20 cellular contexts compared by ENCODE assay signal in genomic region chr4:7539186-7539585, GRCh38.
DNase-seq lines count a peak whose midpoint lies in the region; ATAC-seq and TF ChIP-seq lines count a peak whose summit lies in the region.
"Had no signal": no experiment of that assay in that cellular context is flagged by ENCODE, and none has a peak within 500 bp of the region (broad histone marks: within the 10 kb centered on the region; RNA-seq: fewer than 3 reads in every experiment).

No MANE protein-coding gene starts in this region.

- no peak overlapping the region for H4K91ac ChIP-seq in mesenchymal stem cell (ENCODE audit: low read length)

- ATAC-seq in PC-3 (no peak), gastroesophageal sphincter (peak; percentile 5)

- no peak overlapping the region for H4K8ac ChIP-seq in mesenchymal stem cell (ENCODE audit: low read length)

- H3K27ac ChIP-seq in BLaER1, result peak overlapping the region; percentile 85
- H3K27ac ChIP-seq in CD8-positive, alpha-beta memory T cell (ENCODE audit: low read depth, low read length), result no peak overlapping the region
- H3K27ac ChIP-seq in PC-3 (ENCODE audit: low read length), result no peak overlapping the region
- H3K27ac ChIP-seq in gastroesophageal sphincter, result no peak overlapping the region
- H3K27ac ChIP-seq in mesenchymal stem cell (ENCODE audit: low read length, poor library complexity, severe bottlenecking), result no peak overlapping the region
- peak overlapping the region in 4 of 8 donors; percentile 26 to 78 (median 50) for H3K27ac ChIP-seq in spleen
- H3K27ac ChIP-seq: esophagus muscularis mucosa, hepatocyte, pancreas, thyroid gland had no signal

- H3K14ac ChIP-seq in mesenchymal stem cell (ENCODE audit: low read length in 2 of 2), result no peak overlapping the region

- peaks cover 11% of the 10 kb centered on the region; the same call in 1 of the 2 replicates for H3K9me3 ChIP-seq in BLaER1
- H3K9me3 ChIP-seq in CD8-positive, alpha-beta memory T cell (ENCODE audit: low read length), result no peaks in the 10 kb centered on the region
- no peaks in the 10 kb centered on the region for H3K9me3 ChIP-seq in PC-3 (ENCODE audit: low read length)
- H3K9me3 ChIP-seq in gastroesophageal sphincter, result no peaks in the 10 kb centered on the region
- peaks cover 2% of the 10 kb centered on the region for H3K9me3 ChIP-seq in mesenchymal stem cell (ENCODE audit: control insufficient read depth, low read length)
- H3K9me3 ChIP-seq in spleen, result peaks cover 0 to 21% (median 8%) of the 10 kb centered on the region in 8 donors
- H3K9me3 ChIP-seq: pancreas, thyroid gland had no signal

- 36% methylated on average over 3 of the region's 3 CpGs; no CpG with 5 or more reads in 1 of the 2 donors for WGBS in gastroesophageal sphincter (ENCODE audit: low coverage in 1 of 2), 2 donors
- 58% methylated on average over 3 of the region's 3 CpGs for WGBS in mesenchymal stem cell
- 35 to 79% (median 53%) methylated on average over 2 to 3 of the region's 3 CpGs for WGBS in spleen, 5 donors

- H3K27me3 ChIP-seq in BLaER1, result no peaks in the 10 kb centered on the region
- H3K27me3 ChIP-seq in CD8-positive, alpha-beta memory T cell (ENCODE audit: insufficient read depth, low read length, poor library complexity, severe bottlenecking), result no peaks in the 10 kb centered on the region
- no peaks in the 10 kb centered on the region for H3K27me3 ChIP-seq in PC-3 (ENCODE audit: low read length)
- H3K27me3 ChIP-seq in gastroesophageal sphincter, result no peaks in the 10 kb centered on the region
- peaks cover 0 to 1% of the 10 kb centered on the region in 2 experiments for H3K27me3 ChIP-seq in mesenchymal stem cell (ENCODE audit: control insufficient read depth in 1 of 2, insufficient read depth in 1 of 2, low read length in 2 of 2)
- no peaks in the 10 kb centered on the region for H3K27me3 ChIP-seq in spleen (replicated peaks in 1 of 7)
- H3K27me3 ChIP-seq: esophagus muscularis mucosa, hepatocyte, pancreas, thyroid gland had no signal

- no peaks in the 10 kb centered on the region for H4K20me1 ChIP-seq in BLaER1
- no peaks in the 10 kb centered on the region for H4K20me1 ChIP-seq in PC-3 (ENCODE audit: low read length)

- no peak for TF ChIP-seq POLR2A in gastroesophageal sphincter (IDR thresholded peaks at IDR 0.05)
- TF ChIP-seq POLR2A in spleen (IDR thresholded peaks at IDR 0.05), result no peak

- no peaks in the 10 kb centered on the region for H3K36me3 Mint-ChIP-seq in CD8-positive, alpha-beta memory T cell

- peaks cover 0 to 3% (median 0%) of the 10 kb centered on the region in 5 donors for H3K9me3 Mint-ChIP-seq in CD8-positive, alpha-beta memory T cell

- H3K36me3 ChIP-seq in BLaER1 (peaks cover 27% of the 10 kb centered on the region; the same call in 1 of the 2 replicates), PC-3 (ENCODE audit: low read depth, low read length) (no peaks in the 10 kb centered on the region), gastroesophageal sphincter (peaks cover 0 to 5% of the 10 kb centered on the region in 2 donors), mesenchymal stem cell (ENCODE audit: control insufficient read depth in 1 of 2, insufficient read depth in 2 of 2, low read depth in 1 of 2, low read length in 2 of 2) (peaks cover 0 to 2% of the 10 kb centered on the region in 2 experiments), spleen (no peaks in the 10 kb centered on the region)
- no peaks in the 10 kb centered on the region for H3K36me3 ChIP-seq in CD8-positive, alpha-beta memory T cell (ENCODE audit: insufficient read depth, low read length)
- H3K36me3 ChIP-seq: esophagus muscularis mucosa, pancreas, thyroid gland had no signal

- no peak overlapping the region for H3K4me3 Mint-ChIP-seq in CD8-positive, alpha-beta memory T cell
- H3K4me3 Mint-ChIP-seq: activated T-cell treated with anti-CD3 and anti-CD28 coated beads, Interleukin-2, amount 50 U/mL, for 24 hours; nephron had no signal

- no peaks in the 10 kb centered on the region for H3K9me2 ChIP-seq in PC-3 (replicated peaks; ENCODE audit: low read length)

- H3K18ac ChIP-seq in mesenchymal stem cell (ENCODE audit: low read depth in 1 of 2, low read length in 2 of 2), result no peak overlapping the region

- H3K23ac ChIP-seq in mesenchymal stem cell (ENCODE audit: low read length in 2 of 2), result no peak overlapping the region

- TF ChIP-seq EP300 in gastroesophageal sphincter (IDR thresholded peaks at IDR 0.05), result no peak

- H2BK15ac ChIP-seq in mesenchymal stem cell (ENCODE audit: low read depth, poor library complexity, severe bottlenecking), result no peak overlapping the region

- H3K79me1 ChIP-seq in mesenchymal stem cell (replicated peaks; ENCODE audit: low read length, poor library complexity, severe bottlenecking), result no peaks in the 10 kb centered on the region

- H3K4ac ChIP-seq in mesenchymal stem cell (ENCODE audit: low read depth in 1 of 2, low read length in 2 of 2), result no peak overlapping the region

- H3K79me2 ChIP-seq in PC-3 (ENCODE audit: low read length), result no peaks in the 10 kb centered on the region
- H3K79me2 ChIP-seq: hepatocyte had no signal

- no peak overlapping the region for H2BK5ac ChIP-seq in mesenchymal stem cell (ENCODE audit: low read depth, low read length, poor library complexity, severe bottlenecking)

- CTCF ChIA-PET in CD8-positive, alpha-beta memory T cell (lab: Charles Lee), result no interaction called here
- CTCF ChIA-PET in PC-3 (lab: Charles Lee), result no interaction called here

- peaks cover 0 to 3% of the 10 kb centered on the region in 2 donors for H3K27me3 Mint-ChIP-seq in CD8-positive, alpha-beta memory T cell
- H3K27me3 Mint-ChIP-seq: activated T-cell treated with anti-CD3 and anti-CD28 coated beads, Interleukin-2, amount 50 U/mL, for 24 hours had no signal

- peak overlapping the region; percentile 78 for H3K4me2 ChIP-seq in BLaER1
- H3K4me2 ChIP-seq in PC-3 (ENCODE audit: low read length), result 0 out of 2 replicates have a peak overlapping the region, but pooled peaks have one; percentile 13
- no peak overlapping the region for H3K4me2 ChIP-seq in mesenchymal stem cell (ENCODE audit: low read length, poor library complexity, severe bottlenecking)
- H3K4me2 ChIP-seq: hepatocyte had no signal

- H2AFZ ChIP-seq in PC-3 (ENCODE audit: low read length) (0 out of 2 replicates have a peak overlapping the region, but pooled peaks have one; percentile 34), mesenchymal stem cell (ENCODE audit: low read depth, low read length) (no peak overlapping the region)
- H2AFZ ChIP-seq: hepatocyte had no signal

- H3F3A ChIP-seq in PC-3 (ENCODE audit: low read length, unreplicated experiment), result no peaks in the 10 kb centered on the region

- H3K9ac ChIP-seq in BLaER1 (peak overlapping the region; percentile 69), PC-3 (ENCODE audit: low read length) (no peak overlapping the region), mesenchymal stem cell (ENCODE audit: low read length) (no peak overlapping the region)

- intact Hi-C loops in PC-3 (cut with micrococcal nuclease) (no loop called here), spleen (cut with DNase I; ENCODE audit: low total_unique reads) (no loop called here)

- POLR2A ChIA-PET in CD8-positive, alpha-beta memory T cell (lab: Charles Lee), result no interaction called here
- POLR2A ChIA-PET in PC-3 (lab: Charles Lee; ENCODE audit: unreplicated experiment), result interaction anchor here (0.6 kb wide), 1 partner anchor 95 kb away, joined by 3 read pairs; no protein-coding TSS in a partner anchor

- no peak overlapping the region for H2BK120ac ChIP-seq in mesenchymal stem cell (ENCODE audit: low read depth, low read length)

- H3K4me3 ChIP-seq in BLaER1 (peak overlapping the region; percentile 57), PC-3 (ENCODE audit: low read length) (no peak overlapping the region), gastroesophageal sphincter (no peak overlapping the region), mesenchymal stem cell (ENCODE audit: insufficient read depth in 1 of 2, low read depth in 1 of 2, low read length in 2 of 2) (no peak overlapping the region), spleen (no peak overlapping the region)
- no peak overlapping the region for H3K4me3 ChIP-seq in CD8-positive, alpha-beta memory T cell (ENCODE audit: low read length)
- H3K4me3 ChIP-seq: esophagus muscularis mucosa, hepatocyte, pancreas, thyroid gland had no signal

- no TSS peak for BruUV-seq in PC-3 (replicated peaks; lab: Mats Ljungman, UMichigan)

- peak overlapping the region in 5 of 8 donors; percentile 35 to 73 (median 41) for H3K27ac Mint-ChIP-seq in CD8-positive, alpha-beta memory T cell
- H3K27ac Mint-ChIP-seq: activated T-cell treated with anti-CD3 and anti-CD28 coated beads, Interleukin-2, amount 50 U/mL, for 24 hours; nephron had no signal

- H3K4me1 ChIP-seq in BLaER1 (peaks cover 24% of the 10 kb centered on the region), PC-3 (ENCODE audit: insufficient read depth, low read length) (peaks cover 5% of the 10 kb centered on the region; the same call in 1 of the 2 replicates), gastroesophageal sphincter (no peaks in the 10 kb centered on the region), mesenchymal stem cell (ENCODE audit: control insufficient read depth, insufficient read depth, low read depth, low read length) (no peaks in the 10 kb centered on the region), spleen (peaks cover 0 to 6% (median 0%) of the 10 kb centered on the region in 6 donors)
- no peaks in the 10 kb centered on the region for H3K4me1 ChIP-seq in CD8-positive, alpha-beta memory T cell (ENCODE audit: insufficient read depth, low read length)
- H3K4me1 ChIP-seq: pancreas had no signal

- no peak overlapping the region for H2BK12ac ChIP-seq in mesenchymal stem cell (ENCODE audit: low read length in 2 of 2)

- TF ChIP-seq CTCF in PC-3 (conservative IDR thresholded peaks at IDR 0.05; ENCODE audit: low read depth, low read length) (no peak), gastroesophageal sphincter (IDR thresholded peaks at IDR 0.05) (no peak), spleen (IDR thresholded peaks at IDR 0.05 in 8 of 11, conservative IDR thresholded peaks at IDR 0.05 in 3 of 11) (no peak)

- peaks cover 0 to 2% (median 0%) of the 10 kb centered on the region in 3 donors for H3K4me1 Mint-ChIP-seq in CD8-positive, alpha-beta memory T cell

- no peak for DNase-seq in CD8-positive, alpha-beta memory T cell
- no peak for DNase-seq in PC-3
- DNase-seq in NCI-H774 (lab: John Stamatoyannopoulos, UW), result no peak
- no peak for DNase-seq in mesenchymal stem cell
- DNase-seq in spleen, result no peak
- DNase-seq: foreskin melanocyte, left ventricle myocardium superior, midbrain, NCI-H1092, NCI-H1930, NCI-H748 treated with DMSO at 0.1 percent for 48 hours, Right ventricle myocardium superior, thyroid gland had no signal

- no peak overlapping the region for H2AK5ac ChIP-seq in mesenchymal stem cell (ENCODE audit: low read length, severe bottlenecking)
